Comparison of ENCODE assay signal across 15 cellular contexts in genomic region chr12:52362118-52362726, GRCh38. TPM values are rescaled to one million over a fixed set of nuclear protein-coding genes. Genes with fewer than 3 reads are reported as not detected.
DNase-seq lines count a peak whose midpoint lies in the region; ATAC-seq and TF ChIP-seq lines count a peak whose summit lies in the region.
"Had no signal": no experiment of that assay in that cellular context is flagged by ENCODE, and none has a peak within 500 bp of the region (broad histone marks: within the 10 kb centered on the region; RNA-seq: fewer than 3 reads in every experiment).

No MANE protein-coding gene starts in this region.

- H2BK5ac ChIP-seq in mesendoderm (ENCODE audit: low read length): no peak overlapping the region

- H4K20me1 ChIP-seq in HCT116 (ENCODE audit: insufficient read depth): no peaks in the 10 kb centered on the region

- H3K27me3 Mint-ChIP-seq in WTC11 (ENCODE audit: low read depth): no peaks in the 10 kb centered on the region

- H3K56ac ChIP-seq in mesendoderm (ENCODE audit: low read length): no peak overlapping the region

- peaks cover 15% of the 10 kb centered on the region; the same call in 1 of the 2 replicates for H3K4me1 Mint-ChIP-seq in WTC11

- TF ChIP-seq EP300 in sigmoid colon (IDR thresholded peaks at IDR 0.05): no peak

- H3K4ac ChIP-seq in mesendoderm (ENCODE audit: low read depth, low read length): no peak overlapping the region

- TF ChIP-seq RAD21 in HCT116 (IDR thresholded peaks at IDR 0.05; ENCODE audit: low read depth): no peak; the same call in 1 of the 2 replicates

- no peaks in the 10 kb centered on the region for H3K79me2 ChIP-seq in HCT116 (ENCODE audit: insufficient read depth, low read length)
- H3K79me2 ChIP-seq in mesendoderm (ENCODE audit: control insufficient read depth, insufficient read depth, low read length): no peaks in the 10 kb centered on the region

- POLR2A ChIA-PET in HCT116 (lab: Charles Lee) (interaction anchor here (1.2 kb wide), 1 partner anchor 18 kb away, joined by 3 read pairs; no protein-coding TSS in a partner anchor), WTC11 (lab: Charles Lee) (no interaction called here)

- H4K5ac ChIP-seq in mesendoderm (ENCODE audit: low read length): no peak overlapping the region

- H3K79me1 ChIP-seq in mesendoderm (ENCODE audit: low read length): no peaks in the 10 kb centered on the region

- DNase-seq in DMS79 (lab: John Stamatoyannopoulos, UW): peak; percentile 10
- DNase-seq in DMS79 treated with DMSO at 0.1 percent for 48 hours (lab: John Stamatoyannopoulos, UW): no peak
- no peak for DNase-seq in HCT116 (ENCODE audit: low read depth, low spot score)
- DNase-seq in WTC11 (ENCODE audit: low spot score): peak; percentile 57
- DNase-seq in mesendoderm: peak; percentile 13
- no peak for DNase-seq in sigmoid colon
- DNase-seq in central memory CD4-positive, alpha-beta T cell: no peak
- DNase-seq: activated T-cell treated with anti-CD3 and anti-CD28 coated beads, Interleukin-2, amount 50 U/mL, for 1 hour; islet precursor cell; naive thymus-derived CD4-positive, alpha-beta T cell; NCI-H1436; T1000 had no signal

- H3K27me3 ChIP-seq in HCT116 (ENCODE audit: insufficient read depth, low read length): no peaks in the 10 kb centered on the region
- H3K27me3 ChIP-seq in mesendoderm (ENCODE audit: insufficient read depth, low read length, poor library complexity): no peaks in the 10 kb centered on the region
- H3K27me3 ChIP-seq in sigmoid colon: no peaks in the 10 kb centered on the region

- no peak overlapping the region for H4K8ac ChIP-seq in mesendoderm (ENCODE audit: low read depth, low read length)

- no peaks in the 10 kb centered on the region; a peak in 1 of 4 replicates for H3K4me1 ChIP-seq in HCT116 (ENCODE audit: control insufficient read depth in 1 of 2, insufficient read depth in 2 of 2, low read length in 2 of 2)
- no peaks in the 10 kb centered on the region for H3K4me1 ChIP-seq in mesendoderm (ENCODE audit: control insufficient read depth, low read depth, low read length)
- no peaks in the 10 kb centered on the region for H3K4me1 ChIP-seq in sigmoid colon

- no CpG with 5 or more reads among the region's 11 CpGs for WGBS in mesendoderm (ENCODE audit: extremely low coverage, insufficient coverage, low lambda C conversion rate)
- 84 to 89% methylated on average over 11 of the region's 11 CpGs for WGBS in sigmoid colon, 2 donors

- H3K9me3 ChIP-seq in HCT116 (ENCODE audit: control insufficient read depth in 1 of 2, insufficient read depth in 1 of 2, low read depth in 1 of 2, low read length in 2 of 2) (no peaks in the 10 kb centered on the region), sigmoid colon (no peaks in the 10 kb centered on the region)

- no peaks in the 10 kb centered on the region for H3K36me3 ChIP-seq in HCT116 (ENCODE audit: control insufficient read depth in 1 of 2, insufficient read depth in 2 of 2, low read length in 2 of 2)
- H3K36me3 ChIP-seq in mesendoderm (ENCODE audit: control insufficient read depth, insufficient read depth, low read length): no peaks in the 10 kb centered on the region
- H3K36me3 ChIP-seq in sigmoid colon: no peaks in the 10 kb centered on the region

- H3K36me3 Mint-ChIP-seq in WTC11: no peaks in the 10 kb centered on the region
- H3K36me3 Mint-ChIP-seq: naive thymus-derived CD4-positive, alpha-beta T cell had no signal

- ATAC-seq in HCT116: peak; percentile 79
- peak; percentile 26; the same call in 1 of the 2 replicates for ATAC-seq in WTC11
- ATAC-seq in GM21381 (IDR thresholded peaks at IDR 0.05; ENCODE audit: unreplicated experiment): no peak

- H3K9me2 ChIP-seq in HCT116 (ENCODE audit: insufficient read depth): no peaks in the 10 kb centered on the region

- no peaks in the 10 kb centered on the region for H3K9me3 Mint-ChIP-seq in WTC11
- H3K9me3 Mint-ChIP-seq: naive thymus-derived CD4-positive, alpha-beta T cell had no signal

- TF ChIP-seq POLR2A in HCT116 (IDR thresholded peaks at IDR 0.05; ENCODE audit: borderline replicate concordance, extremely low read depth, insufficient read depth, insufficient read length) (no peak), sigmoid colon (IDR thresholded peaks at IDR 0.05) (no peak)

- H3K4me3 ChIP-seq in HCT116 (replicated peaks in 1 of 2; ENCODE audit: low read depth in 1 of 2, low read length in 2 of 2) (no peak overlapping the region), mesendoderm (ENCODE audit: low read length) (no peak overlapping the region), sigmoid colon (no peak overlapping the region)

- intact Hi-C loops in HCT116 (cut with micrococcal nuclease): no loop called here
- intact Hi-C loops in sigmoid colon (cut with DNase I): no loop called here

- no TSS peak for BruUV-seq in HCT116 (replicated peaks; lab: Mats Ljungman, UMichigan)

- H3K18ac ChIP-seq in mesendoderm (ENCODE audit: low read length): no peak overlapping the region

- H2AK5ac ChIP-seq in mesendoderm (ENCODE audit: low read length): no peak overlapping the region

- no peak overlapping the region for H2BK120ac ChIP-seq in mesendoderm (ENCODE audit: low read depth, low read length)

- TF ChIP-seq CTCF in HCT116 (IDR thresholded peaks at IDR 0.05 in 2 of 3, conservative IDR thresholded peaks at IDR 0.05 in 1 of 3; ENCODE audit: borderline replicate concordance in 1 of 3, insufficient read depth in 1 of 3, low read depth in 2 of 3, low read length in 2 of 3): peak; percentile 37 to 63 (median 62); a peak in 5 of 6 replicates
- peak; percentile 31; the same call in 1 of the 2 replicates for TF ChIP-seq CTCF in WTC11 (IDR thresholded peaks at IDR 0.05)
- TF ChIP-seq CTCF in sigmoid colon (IDR thresholded peaks at IDR 0.05): no peak

- no peak overlapping the region for H3K4me2 ChIP-seq in HCT116 (ENCODE audit: low read length)
- H3K4me2 ChIP-seq in mesendoderm (ENCODE audit: low read length): no peak overlapping the region

- CTCF ChIA-PET in HCT116 (lab: Charles Lee) (interaction anchor here (0.9 to 2.0 kb wide), 9 partner anchors 10 to 518 kb away, joined by 3 to 21 read pairs (median 4); no protein-coding TSS in a partner anchor), WTC11 (lab: Charles Lee) (interaction anchor here (0.7 to 2.6 kb wide), 41 partner anchors 9 to 517 kb away, joined by 3 to 19 read pairs (median 4); partner anchors contain the start of genes KRT5 and KRT83)

- no peak overlapping the region for H3K4me3 Mint-ChIP-seq in WTC11
- H3K4me3 Mint-ChIP-seq: naive thymus-derived CD4-positive, alpha-beta T cell had no signal

- H3K23ac ChIP-seq in mesendoderm (ENCODE audit: low read length): no peak overlapping the region

- H3K27ac Mint-ChIP-seq in WTC11: no peak overlapping the region

- RAD21 ChIA-PET in HCT116 (lab: Charles Lee; ENCODE audit: low non-redundant PET in 1 of 2, low total read pairs in 2 of 2, uncharacterized antibody in 2 of 2, unreplicated experiment in 2 of 2): no interaction called here

- H3K27ac ChIP-seq in HCT116 (ENCODE audit: low read depth, low read length): no peak overlapping the region
- no peak overlapping the region for H3K27ac ChIP-seq in mesendoderm (ENCODE audit: low read depth, low read length)
- no peak overlapping the region for H3K27ac ChIP-seq in sigmoid colon
- H3K27ac ChIP-seq: HL-60 had no signal

- H3K9ac ChIP-seq in HCT116 (ENCODE audit: low read length) (no peak overlapping the region), mesendoderm (ENCODE audit: low read length) (no peak overlapping the region)

- no peak overlapping the region for H2BK15ac ChIP-seq in mesendoderm (replicated peaks; ENCODE audit: low read depth)

- H2AFZ ChIP-seq in HCT116 (ENCODE audit: low read depth, low read length, poor library complexity, severe bottlenecking): no peak overlapping the region

TF ChIP-seq in WTC11, 78 proteins besides CTCF, POLR2A, EP300 and RAD21 (continues in another document):
- TF ChIP-seq CREM (CRISPR knock-in tag; IDR thresholded peaks at IDR 0.05): no peak
- no peak for TF ChIP-seq IRF1 (CRISPR knock-in tag; IDR thresholded peaks at IDR 0.05)
- no peak for TF ChIP-seq MXD4 (CRISPR knock-in tag; IDR thresholded peaks at IDR 0.05; ENCODE audit: borderline replicate concordance)

RNA-seq across cellular contexts. Expression of gene KRT85, which starts 5.1 kb away (rescaled TPM):
- total RNA-seq in HCT116 (2021; ENCODE audit: unreplicated experiment) (not detected), WTC11 (2021) (not detected in 3 replicates), sigmoid colon (not detected)
- not detected in 2 replicates for polyA plus RNA-seq in HCT116 (2012)
- polyA plus RNA-seq in mesendoderm (2013, experiment 1 of 2): not detected
- polyA plus RNA-seq in mesendoderm (2013, experiment 2 of 2): not detected
- polyA plus RNA-seq in sigmoid colon: not detected
- total RNA-seq: fibroblast of lung; naive thymus-derived CD4-positive, alpha-beta T cell had no signal
- polyA plus RNA-seq: fibroblast of lung; naive thymus-derived CD4-positive, alpha-beta T cell had no signal

RNA-seq across cellular contexts. Expression of gene KRT84, which starts 23.2 kb away (rescaled TPM):
- total RNA-seq in HCT116 (2021; ENCODE audit: unreplicated experiment) (not detected), WTC11 (2021) (not detected in 3 replicates), sigmoid colon (not detected)
- not detected in 2 replicates for polyA plus RNA-seq in HCT116 (2012)
- polyA plus RNA-seq in mesendoderm (2013, experiment 1 of 2): not detected
- polyA plus RNA-seq in mesendoderm (2013, experiment 2 of 2): not detected
- polyA plus RNA-seq in sigmoid colon: not detected
- total RNA-seq: fibroblast of lung; naive thymus-derived CD4-positive, alpha-beta T cell had no signal
- polyA plus RNA-seq: fibroblast of lung; naive thymus-derived CD4-positive, alpha-beta T cell had no signal

RNA-seq across cellular contexts. Expression of gene KRT83, which starts 41.0 kb away (rescaled TPM):
- total RNA-seq in HCT116 (2021; ENCODE audit: unreplicated experiment) (not detected), WTC11 (2021) (not detected in 3 replicates), sigmoid colon (not detected)
- 0.29 and 0.30 TPM in 2 replicates for polyA plus RNA-seq in HCT116 (2012)
- polyA plus RNA-seq in mesendoderm (2013, experiment 1 of 2): not detected
- not detected for polyA plus RNA-seq in mesendoderm (2013, experiment 2 of 2)
- not detected for polyA plus RNA-seq in sigmoid colon
- total RNA-seq: fibroblast of lung; naive thymus-derived CD4-positive, alpha-beta T cell had no signal
- polyA plus RNA-seq: fibroblast of lung; naive thymus-derived CD4-positive, alpha-beta T cell had no signal

RNA-seq across cellular contexts. Expression of gene KRT82, which starts 43.9 kb away (rescaled TPM):
- total RNA-seq in HCT116 (2021; ENCODE audit: unreplicated experiment): not detected
- polyA plus RNA-seq in HCT116 (2012): not detected in 2 replicates
- total RNA-seq in WTC11 (2021): not detected in 3 replicates
- polyA plus RNA-seq in mesendoderm (2013, experiment 1 of 2): not detected
- not detected for polyA plus RNA-seq in mesendoderm (2013, experiment 2 of 2)
- total RNA-seq in sigmoid colon: not detected
- polyA plus RNA-seq in sigmoid colon: under 1 TPM in 1 of 3 donors, not detected in 2; 0.03 TPM
- total RNA-seq: fibroblast of lung; naive thymus-derived CD4-positive, alpha-beta T cell had no signal
- polyA plus RNA-seq: fibroblast of lung; naive thymus-derived CD4-positive, alpha-beta T cell had no signal

Comparison
In these comparisons a context has a peak if more than half of its experiments do, and no peak if none do; other contexts are left out.
1. DNase-seq: peak in DMS79 (single experiment), WTC11 (single experiment) and mesendoderm (single experiment); none in DMS79 treated with DMSO at 0.1 percent for 48 hours (single experiment), HCT116 (single experiment), sigmoid colon (single experiment) and central memory CD4-positive, alpha-beta T cell (single experiment).
2. CTCF ChIP-seq: peak in HCT116 (3 of 3) and WTC11 (single experiment); none in sigmoid colon (0 of 4).